ENCODE assay signal across 10 cellular contexts in the genomic region with DNA sequence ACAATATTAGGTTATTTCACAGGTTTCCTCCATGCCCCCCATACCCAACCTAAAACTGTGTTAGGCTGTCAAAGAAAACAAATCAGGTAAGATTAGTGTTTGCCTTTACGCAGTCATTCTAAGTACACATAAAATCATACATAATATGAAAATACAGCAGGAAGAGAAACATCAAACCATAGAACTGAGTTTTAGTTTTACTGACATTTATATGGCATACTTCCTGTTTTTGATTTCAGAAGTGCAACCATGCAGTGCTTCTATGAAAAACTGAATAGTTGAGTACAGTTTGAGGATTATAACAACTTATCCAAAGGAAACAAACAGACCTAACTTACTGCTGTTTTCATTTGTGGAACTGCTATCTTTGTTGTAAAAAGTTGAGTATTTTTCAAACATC.
DNase-seq lines count a peak whose midpoint lies in the region; ATAC-seq, FAIRE-seq and TF ChIP-seq lines count a peak whose summit lies in the region.
"Had no signal": no experiment of that assay in that cellular context is flagged by ENCODE, and none has a peak within 500 bp of the region (broad histone marks: within the 10 kb centered on the region; RNA-seq: fewer than 3 reads in every experiment).

No MANE protein-coding gene starts in this region.

- TF ChIP-seq CTCF in GM13976 (IDR thresholded peaks at IDR 0.05; ENCODE audit: borderline replicate concordance, control extremely low read depth, extremely low read depth, insufficient read depth, missing control alignments) (no peak), endothelial cell of umbilical vein (IDR thresholded peaks at IDR 0.05; ENCODE audit: extremely low read depth in 1 of 2, insufficient read depth in 1 of 2, low read depth in 1 of 2, low read length in 2 of 2) (no peak), Calu3 (IDR thresholded peaks at IDR 0.05; ENCODE audit: unreplicated experiment) (no peak), brain microvascular endothelial cell (IDR thresholded peaks at IDR 0.05; ENCODE audit: low read depth, low read length, missing control alignments) (no peak), tibial artery (IDR thresholded peaks at IDR 0.05) (no peak)

- DNase-seq in GM13976 (ENCODE audit: low spot score): peak; percentile 49
- peak; percentile 69 for DNase-seq in endothelial cell of umbilical vein (ENCODE audit: low read depth, low spot score)
- no peak for DNase-seq in Calu3
- no peak for DNase-seq in activated gamma-delta T cell (lab: John Stamatoyannopoulos, UW)
- DNase-seq in brain microvascular endothelial cell: no peak
- no peak for DNase-seq in tibial artery
- DNase-seq: effector CD8-positive, alpha-beta T cell had no signal

- H3K9me3 ChIP-seq in endothelial cell of umbilical vein (replicated peaks; ENCODE audit: control insufficient read depth, insufficient read depth, low read length): no peaks in the 10 kb centered on the region
- H3K9me3 ChIP-seq in tibial artery: no peaks in the 10 kb centered on the region

- ATAC-seq in GM21381 (IDR thresholded peaks at IDR 0.05; ENCODE audit: unreplicated experiment): peak; percentile 80
- ATAC-seq in HG03565 (IDR thresholded peaks at IDR 0.05; ENCODE audit: unreplicated experiment): peak; percentile 85

- dilution Hi-C loops in endothelial cell of umbilical vein (cut with MboI; ENCODE audit: extremely low pct_ligation_motif_present, low sequenced_read_pairs): no loop called here

- POLR2A ChIA-PET in endothelial cell of umbilical vein (lab: Charles Lee): interaction anchor here (0.6 kb wide), 1 partner anchor 596 kb away, joined by 6 read pairs; no protein-coding TSS in a partner anchor

- H3K9me3 Mint-ChIP-seq in Calu3 (ENCODE audit: low read depth, unreplicated experiment): no peaks in the 10 kb centered on the region

- no peaks in the 10 kb centered on the region for H3K9me1 ChIP-seq in endothelial cell of umbilical vein (replicated peaks; ENCODE audit: control insufficient read depth, extremely low read depth, insufficient read depth, low read length)

- TF ChIP-seq POLR2A in endothelial cell of umbilical vein (IDR thresholded peaks at IDR 0.05; ENCODE audit: low read depth, low read length): no peak

- H3K27me3 ChIP-seq in endothelial cell of umbilical vein (ENCODE audit: control insufficient read depth in 2 of 2, insufficient read depth in 2 of 2, low read length in 2 of 2): no peaks in the 10 kb centered on the region
- no peaks in the 10 kb centered on the region for H3K27me3 ChIP-seq in brain microvascular endothelial cell (replicated peaks)
- H3K27me3 ChIP-seq in tibial artery: no peaks in the 10 kb centered on the region

- H3K4me1 ChIP-seq in endothelial cell of umbilical vein (ENCODE audit: control insufficient read depth, extremely low read depth, insufficient read depth, low read length): no peaks in the 10 kb centered on the region
- H3K4me1 ChIP-seq in tibial artery: peaks cover 0 to 40% (median 1%) of the 10 kb centered on the region in 4 donors

- H3K27ac ChIP-seq in endothelial cell of umbilical vein (ENCODE audit: insufficient read depth, low read depth, low read length) (no peak overlapping the region), brain microvascular endothelial cell (no peak overlapping the region), tibial artery (no peak overlapping the region)

- H3K36me3 ChIP-seq in endothelial cell of umbilical vein (ENCODE audit: control insufficient read depth in 2 of 2, extremely low read depth in 1 of 2, insufficient read depth in 2 of 2, low read length in 2 of 2): no peaks in the 10 kb centered on the region
- H3K36me3 ChIP-seq in brain microvascular endothelial cell (replicated peaks): no peaks in the 10 kb centered on the region
- no peaks in the 10 kb centered on the region for H3K36me3 ChIP-seq in tibial artery

- H3K4me2 ChIP-seq in endothelial cell of umbilical vein (ENCODE audit: insufficient read depth, low read length): no peak overlapping the region

- H3K79me2 ChIP-seq in endothelial cell of umbilical vein (ENCODE audit: control insufficient read depth, insufficient read depth, low read length): no peaks in the 10 kb centered on the region

- peaks cover 8% of the 10 kb centered on the region for H3K36me3 Mint-ChIP-seq in Calu3 (ENCODE audit: insufficient read depth, unreplicated experiment)

- H2AFZ ChIP-seq in endothelial cell of umbilical vein (ENCODE audit: low read depth, low read length): no peak overlapping the region

- no TSS peak for BruUV-seq in endothelial cell of umbilical vein (replicated peaks; lab: Mats Ljungman, UMichigan)
- BruUV-seq in Calu3 (replicated peaks; lab: Mats Ljungman, UMichigan): no TSS peak

- no peak overlapping the region for H3K27ac Mint-ChIP-seq in Calu3 (ENCODE audit: unreplicated experiment)

- peaks cover 2% of the 10 kb centered on the region for H4K20me1 ChIP-seq in endothelial cell of umbilical vein (replicated peaks; ENCODE audit: control insufficient read depth, extremely low read depth, insufficient read depth, low read length)

- CTCF ChIA-PET in endothelial cell of umbilical vein (lab: Charles Lee): interaction anchor here (0.7 to 1.1 kb wide), 4 partner anchors 9 to 23 kb away, joined by 3 to 5 read pairs (median 4); no protein-coding TSS in a partner anchor
- CTCF ChIA-PET in Calu3 (lab: Charles Lee): no interaction called here

- H3K4me3 ChIP-seq in endothelial cell of umbilical vein (replicated peaks in 1 of 3; ENCODE audit: insufficient read depth in 1 of 3, low read depth in 1 of 3, low read length in 3 of 3) (no peak overlapping the region), brain microvascular endothelial cell (ENCODE audit: low read depth, low read length) (no peak overlapping the region), tibial artery (no peak overlapping the region)
- H3K4me3 ChIP-seq: lung had no signal

- H3K9ac ChIP-seq in endothelial cell of umbilical vein (replicated peaks; ENCODE audit: extremely low read depth, insufficient read depth, low read length): no peak overlapping the region

- peaks cover 19% of the 10 kb centered on the region for H3K4me1 Mint-ChIP-seq in Calu3 (ENCODE audit: low read depth, unreplicated experiment)

- in situ Hi-C loops in GM13976 (cut with MboI; ENCODE audit: low sequenced_read_pairs, unreplicated experiment) (no loop called here), brain microvascular endothelial cell (cut with HindIII; ENCODE audit: low pct_ligation_motif_present, low sequenced_read_pairs) (no loop called here)

- no peak overlapping the region for H3K4me3 Mint-ChIP-seq in Calu3 (ENCODE audit: low read depth, unreplicated experiment)

- intact Hi-C loops in endothelial cell of umbilical vein (cut with micrococcal nuclease): no loop called here
- intact Hi-C loops in Calu3 (cut with micrococcal nuclease; ENCODE audit: unreplicated experiment): no loop called here
- intact Hi-C loops in tibial artery (cut with DNase I; ENCODE audit: low total_unique reads): no loop called here

- no peaks in the 10 kb centered on the region for H3K27me3 Mint-ChIP-seq in Calu3 (ENCODE audit: unreplicated experiment)

- no peak for FAIRE-seq in endothelial cell of umbilical vein (lab: Jason Lieb, UNC)

TF ChIP-seq in endothelial cell of umbilical vein, 7 proteins besides CTCF, POLR2A, EP300 and RAD21:
- no peak for TF ChIP-seq JUN (IDR thresholded peaks at IDR 0.05; ENCODE audit: borderline replicate concordance, insufficient read depth, insufficient read length, low read depth)
- TF ChIP-seq POLR2AphosphoS5 (IDR thresholded peaks at IDR 0.05; ENCODE audit: insufficient read depth, low read depth, low read length): no peak
- TF ChIP-seq EZH2 (IDR thresholded peaks at IDR 0.05; ENCODE audit: borderline replicate concordance, low read depth, low read length, severe bottlenecking): no peak
- no peak for TF ChIP-seq FOS (IDR thresholded peaks at IDR 0.05; ENCODE audit: borderline replicate concordance, insufficient read depth, low read length)
- no peak for TF ChIP-seq GATA2 (IDR thresholded peaks at IDR 0.05; ENCODE audit: insufficient read depth, insufficient read length, low read depth, low read length)
- no peak for TF ChIP-seq MAX (IDR thresholded peaks at IDR 0.05; ENCODE audit: insufficient read depth, insufficient read length)
- TF ChIP-seq MYC (IDR thresholded peaks at IDR 0.05; ENCODE audit: low read depth, low read length): no peak

Comparison
In these comparisons a context has a peak if more than half of its experiments do, and no peak if none do; other contexts are left out.
1. DNase-seq: peak in GM13976 (single experiment) and endothelial cell of umbilical vein (single experiment); none in Calu3 (single experiment), activated gamma-delta T cell (single experiment), brain microvascular endothelial cell (single experiment) and tibial artery (0 of 2).